In genomic region chr3:38576131-38577088, GRCh38 we compare ENCODE assay signal across 1 cellular context.
TF ChIP-seq lines count a peak whose summit lies in the region.

No MANE protein-coding gene starts in this region.

TF ChIP-seq in K562, 482 proteins besides CTCF, POLR2A, EP300 and RAD21:
- TF ChIP-seq ZKSCAN1 (IDR thresholded peaks at IDR 0.05; ENCODE audit: low read depth, low read length) (peak; percentile 83), ZNF695 (CRISPR knock-in tag; IDR thresholded peaks at IDR 0.05) (no peak), ZFP91 (CRISPR knock-in tag; IDR thresholded peaks at IDR 0.05) (no peak), PHTF2 (CRISPR knock-in tag; IDR thresholded peaks at IDR 0.05) (no peak), NFYB (IDR thresholded peaks at IDR 0.05; ENCODE audit: extremely low read depth, insufficient read length) (no peak), MEIS2 (IDR thresholded peaks at IDR 0.05; ENCODE audit: partially characterized antibody) (no peak), ZNF740 (CRISPR knock-in tag; IDR thresholded peaks at IDR 0.05) (no peak), ZNF740 (tag; IDR thresholded peaks at IDR 0.05) (no peak), EGR1 (conservative IDR thresholded peaks at IDR 0.05) (no peak), ZNF668 (CRISPR knock-in tag; IDR thresholded peaks at IDR 0.05) (no peak)
TF ChIP-seq in K562: peak in this region for 1.
